ENCODE assay signal across 25 cellular contexts in genomic region chr18:47345291-47345690, GRCh38.
"Had no signal": no experiment of that assay in that cellular context is flagged by ENCODE, and none has a peak within 500 bp of the region (broad histone marks: within the 10 kb centered on the region; RNA-seq: fewer than 3 reads in every experiment).

No MANE protein-coding gene starts in this region.

- ATAC-seq: activated CD4-positive, alpha-beta T cell treated with anti-CD3 and anti-CD28 coated beads for 36 hours; activated T-helper 17 cell treated with anti-CD3 and anti-CD28 coated beads, Interleukin-2, amount 50 U/mL, for 72 hours; Panc1; Right ventricle myocardium inferior; T-cell had no signal

- H3K27ac ChIP-seq: SK-N-MC, VCaP had no signal

- H3K4me3 ChIP-seq: SK-N-MC had no signal

- DNase-seq: activated CD4-positive, alpha-beta memory T cell treated with anti-CD3 and anti-CD28 coated beads, Interleukin-2, amount 10 ng/mL, durations not matched to agents 7 days and 5 days; activated CD4-positive, alpha-beta T cell treated with anti-CD3 and anti-CD28 coated beads for 36 hours; activated CD4-positive, alpha-beta T cell treated with anti-CD3 and anti-CD28 coated beads, Interleukin-2, amount 50 U/mL, for 1 hour; activated gamma-delta T cell; activated naive CD4-positive, alpha-beta T cell treated with anti-CD3 and anti-CD28 coated beads for 36 hours; activated naive CD8-positive, alpha-beta T cell treated with anti-CD3 and anti-CD28 coated beads for 36 hours; activated T-cell treated with anti-CD3 and anti-CD28 coated beads for 4 hours; activated T-cell treated with anti-CD3 and anti-CD28 coated beads, Interleukin-2, amount 50 U/mL, for 48 hours; cerebellar nuclear complex; Kasumi-1; NCI-H1417; NCI-H1930; NCI-H2171; NCI-H2227 treated with DMSO at 0.1 percent for 48 hours; NCI-H526; NCI-H82; OCI-M1; RPMI8226; T-cell; T-helper 2 cell had no signal
